In the genomic region with DNA sequence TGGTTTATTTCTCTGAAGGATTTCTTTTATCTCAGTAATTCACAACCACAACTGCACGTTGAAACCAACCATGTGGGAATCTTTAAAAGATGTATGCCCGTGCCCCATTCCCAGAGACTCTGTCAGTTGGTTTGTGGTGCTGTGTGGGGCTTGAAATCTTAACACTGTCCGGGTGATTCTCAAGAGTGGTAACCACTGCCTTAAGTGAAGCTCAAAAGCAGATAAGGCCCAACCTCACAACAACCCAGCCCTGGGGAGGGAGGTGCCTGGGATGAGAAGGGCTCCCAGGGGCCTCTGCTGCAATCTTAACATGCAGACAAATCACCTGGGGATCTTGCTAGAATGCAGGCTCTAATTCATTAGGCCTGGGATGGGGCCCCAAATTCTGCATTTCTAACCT, we compare ENCODE assay signal across 20 cellular contexts. TPM values are rescaled to one million over a fixed set of nuclear protein-coding genes. Genes with fewer than 3 reads are reported as not detected.
"Had no signal": no experiment of that assay in that cellular context is flagged by ENCODE, and none has a peak within 500 bp of the region (broad histone marks: within the 10 kb centered on the region; RNA-seq: fewer than 3 reads in every experiment).

No MANE protein-coding gene starts in this region.

- DNase-seq: KBM-7, NCI-H1092, NCI-H1105 treated with DMSO at 0.1 percent for 48 hours, NCI-H1417 treated with DMSO at 0.1 percent for 48 hours, NCI-H146, NCI-H1694 treated with DMSO at 0.1 percent for 48 hours, NCI-H1930, NCI-H2081, NCI-H2107, NCI-H226, NCI-H446, NCI-H510A, NCI-H524 treated with DMSO at 0.1 percent for 48 hours, NCI-H69, NCI-H774, Right ventricle myocardium superior, RPMI8226, SK-N-SH, SW 1271 had no signal

- H3K9ac ChIP-seq: SK-N-SH had no signal

- H3K4me2 ChIP-seq: SK-N-SH had no signal

RNA-seq across cellular contexts. Expression of a gene that starts 13.4 kb away (rescaled TPM):
- polyA plus RNA-seq: IgD-negative memory B cell had no signal
